In genomic region chr13:31036717-31037116, GRCh38 we compare ENCODE assay signal across 16 cellular contexts.
DNase-seq lines count a peak whose midpoint lies in the region; FAIRE-seq and TF ChIP-seq lines count a peak whose summit lies in the region.
"Had no signal": no experiment of that assay in that cellular context is flagged by ENCODE, and none has a peak within 500 bp of the region (broad histone marks: within the 10 kb centered on the region; RNA-seq: fewer than 3 reads in every experiment).

No MANE protein-coding gene starts in this region.

- H3K4me3 ChIP-seq in H1 (ENCODE audit: extremely low read depth in 1 of 4, insufficient read depth in 2 of 4, low read depth in 3 of 4, low read length in 4 of 4): no peak overlapping the region

- no peak for TF ChIP-seq EP300 in H1 (IDR thresholded peaks at IDR 0.05; ENCODE audit: borderline replicate concordance in 1 of 2, low read depth in 2 of 2, low read length in 2 of 2)

- H3K27me3 ChIP-seq in H1 (replicated peaks in 1 of 4; ENCODE audit: control insufficient read depth in 3 of 4, extremely low read depth in 1 of 4, insufficient read depth in 3 of 4, low read length in 3 of 4): no peaks in the 10 kb centered on the region

- no peak overlapping the region for H2BK15ac ChIP-seq in H1 (ENCODE audit: low read length)

- H3K27ac ChIP-seq in H1 (ENCODE audit: low read depth, low read length): no peak overlapping the region

- no peak overlapping the region for H2BK20ac ChIP-seq in H1 (ENCODE audit: low read length)

- no peaks in the 10 kb centered on the region for H3K23me2 ChIP-seq in H1 (ENCODE audit: low read depth, low read length)

- POLR2A ChIA-PET in H1 (lab: Charles Lee; ENCODE audit: partially characterized antibody): no interaction called here

- H3K36me3 Mint-ChIP-seq in T-helper 1 cell treated with Interleukin-12 subunit alpha and Interleukin-12 subunit beta and Interleukin-4 antibody, amounts not matched to agents 30 μg/mL and 1 μg/mL, for 36 hours (ENCODE audit: low read depth): peaks cover 4% of the 10 kb centered on the region
- H3K36me3 Mint-ChIP-seq in neural crest cell (ENCODE audit: low read depth): no peaks in the 10 kb centered on the region
- H3K36me3 Mint-ChIP-seq: CD4-positive, alpha-beta memory T cell had no signal

- H3K79me2 ChIP-seq in H1 (ENCODE audit: control insufficient read depth in 1 of 2, insufficient read depth in 2 of 2, low read length in 2 of 2): no peaks in the 10 kb centered on the region

- no peak for FAIRE-seq in H1 (lab: Jason Lieb, UNC)
- no peak for FAIRE-seq in HTR-8/SVneo (lab: Jason Lieb, UNC)
- FAIRE-seq: G401.6, GM12892 had no signal

- no peak overlapping the region for H3K56ac ChIP-seq in H1 (replicated peaks; ENCODE audit: insufficient read length, low read depth, low read length)

- no peak for DNase-seq in T-helper 1 cell
- DNase-seq in NCI-H69 (lab: John Stamatoyannopoulos, UW): peak; percentile 40
- DNase-seq in H1 (ENCODE audit: low read depth in 1 of 2, low spot score in 2 of 2): no peak
- DNase-seq in neural crest cell (ENCODE audit: low read depth, low spot score): no peak
- no peak for DNase-seq in HTR-8/SVneo (ENCODE audit: insufficient read length, low spot score)
- DNase-seq: C1 segment of cervical spinal cord; CD4-positive, alpha-beta memory T cell; COR-L47; DMS153; DND-41; GOT3; H7; HCEC 1CT had no signal

- peak overlapping the region; percentile 39 for H3K27ac Mint-ChIP-seq in T-helper 1 cell treated with Interleukin-12 subunit alpha and Interleukin-12 subunit beta and Interleukin-4 antibody, amounts not matched to agents 30 μg/mL and 1 μg/mL, for 36 hours
- peak overlapping the region; percentile 6 for H3K27ac Mint-ChIP-seq in neural crest cell (ENCODE audit: unreplicated experiment)

- peaks cover 61% of the 10 kb centered on the region for H3K27me3 Mint-ChIP-seq in T-helper 1 cell treated with Interleukin-12 subunit alpha and Interleukin-12 subunit beta and Interleukin-4 antibody, amounts not matched to agents 30 μg/mL and 1 μg/mL, for 36 hours (ENCODE audit: low read depth)
- H3K27me3 Mint-ChIP-seq in neural crest cell (ENCODE audit: low read depth): no peaks in the 10 kb centered on the region

- no peak overlapping the region for H2BK120ac ChIP-seq in H1 (replicated peaks; ENCODE audit: low read depth, low read length)

- no peak overlapping the region for H4K91ac ChIP-seq in H1 (replicated peaks; ENCODE audit: insufficient read length, low read length)

- no peak overlapping the region for H3K18ac ChIP-seq in H1 (ENCODE audit: extremely low read depth, low read length)

- no peak overlapping the region for H3K4me3 Mint-ChIP-seq in T-helper 1 cell treated with Interleukin-12 subunit alpha and Interleukin-12 subunit beta and Interleukin-4 antibody, amounts not matched to agents 30 μg/mL and 1 μg/mL, for 36 hours
- H3K4me3 Mint-ChIP-seq in neural crest cell: no peak overlapping the region
- H3K4me3 Mint-ChIP-seq: CD4-positive, alpha-beta memory T cell had no signal

- no peak overlapping the region for H4K8ac ChIP-seq in H1 (ENCODE audit: extremely low read depth, insufficient read depth, low read length)

- no peak overlapping the region for H2AFZ ChIP-seq in H1 (ENCODE audit: low read length)

- no peaks in the 10 kb centered on the region for H3K9me3 ChIP-seq in H1 (ENCODE audit: insufficient read depth in 2 of 2, low read depth in 1 of 2, low read length in 1 of 2)

- no peak overlapping the region for H3K4me2 ChIP-seq in H1 (ENCODE audit: insufficient read depth in 1 of 2, low read depth in 2 of 2, low read length in 2 of 2)

- TF ChIP-seq CTCF in H1 (IDR thresholded peaks at IDR 0.05; ENCODE audit: control extremely low read depth in 1 of 3, insufficient read depth in 1 of 3, low read depth in 1 of 3, low read length in 3 of 3) (no peak), neural crest cell (conservative IDR thresholded peaks at IDR 0.05) (no peak)

- no peaks in the 10 kb centered on the region for H3K79me1 ChIP-seq in H1 (ENCODE audit: low read depth, low read length)

- H3K4me1 ChIP-seq in H1 (replicated peaks in 1 of 4; ENCODE audit: control insufficient read depth in 3 of 4, insufficient read depth in 4 of 4, low read length in 3 of 4): no peaks in the 10 kb centered on the region; a peak in 1 of 7 replicates

- 0 out of 2 replicates have a peak overlapping the region, but pooled peaks have one; percentile 53 for H2AK5ac ChIP-seq in H1 (ENCODE audit: low read depth, low read length)

- H3K36me3 ChIP-seq in H1 (ENCODE audit: control insufficient read depth in 2 of 4, insufficient read depth in 4 of 4, low read length in 3 of 4): no peaks in the 10 kb centered on the region

- H2BK12ac ChIP-seq in H1 (ENCODE audit: low read depth, low read length): no peak overlapping the region

- H3K23ac ChIP-seq in H1 (ENCODE audit: insufficient read length): no peak overlapping the region

- no peak for TF ChIP-seq RAD21 in H1 (IDR thresholded peaks at IDR 0.05 in 1 of 2, conservative IDR thresholded peaks at IDR 0.05 in 1 of 2; ENCODE audit: low read depth in 2 of 2, low read length in 2 of 2)

- H3K9me3 Mint-ChIP-seq in T-helper 1 cell treated with Interleukin-12 subunit alpha and Interleukin-12 subunit beta and Interleukin-4 antibody, amounts not matched to agents 30 μg/mL and 1 μg/mL, for 36 hours: no peaks in the 10 kb centered on the region
- H3K9me3 Mint-ChIP-seq in neural crest cell: no peaks in the 10 kb centered on the region
- H3K9me3 Mint-ChIP-seq: CD4-positive, alpha-beta memory T cell had no signal

- H2BK5ac ChIP-seq in H1 (ENCODE audit: low read depth, low read length): no peak overlapping the region

- H3K9ac ChIP-seq in H1 (replicated peaks in 1 of 4; ENCODE audit: extremely low read depth in 1 of 4, low read depth in 3 of 4, low read length in 3 of 4): no peak overlapping the region

- WGBS in H1 (ENCODE audit: extremely low coverage in 1 of 2, insufficient coverage in 1 of 2, insufficient read length in 1 of 2, insufficient replicate concordance in 2 of 2, low coverage in 1 of 2, low lambda C conversion rate in 2 of 2, missing lambda C conversion rate in 1 of 2), 2 experiments: 92% methylated on average over 6 of the region's 6 CpGs; no CpG with 5 or more reads in 1 of the 2 experiments

- H4K20me1 ChIP-seq in H1 (replicated peaks in 1 of 2; ENCODE audit: control insufficient read depth in 1 of 2, insufficient read depth in 2 of 2, low read length in 2 of 2): no peaks in the 10 kb centered on the region

- CTCF ChIA-PET in H1 (lab: Charles Lee; ENCODE audit: partially characterized antibody): interaction anchor here (1.0 to 1.3 kb wide), 4 partner anchors 12 to 103 kb away, joined by 3 to 4 read pairs (median 3); no protein-coding TSS in a partner anchor

- H3K14ac ChIP-seq in H1 (ENCODE audit: insufficient read length): no peak overlapping the region

- no peak for TF ChIP-seq POLR2A in H1 (IDR thresholded peaks at IDR 0.05; ENCODE audit: control extremely low read depth in 1 of 2, low read depth in 2 of 2, low read length in 2 of 2)

- no peak overlapping the region for H4K5ac ChIP-seq in H1 (ENCODE audit: insufficient read length, low read depth, low read length)

- H3K4me1 Mint-ChIP-seq in T-helper 1 cell treated with Interleukin-12 subunit alpha and Interleukin-12 subunit beta and Interleukin-4 antibody, amounts not matched to agents 30 μg/mL and 1 μg/mL, for 36 hours (ENCODE audit: low read depth): peaks cover 22% of the 10 kb centered on the region
- H3K4me1 Mint-ChIP-seq in neural crest cell: no peaks in the 10 kb centered on the region

- H3K4ac ChIP-seq in H1 (replicated peaks; ENCODE audit: insufficient read length, low read depth, low read length): no peak overlapping the region

TF ChIP-seq in H1, 55 proteins besides CTCF, POLR2A, EP300 and RAD21:
- TF ChIP-seq BACH1 (IDR thresholded peaks at IDR 0.05; ENCODE audit: low read length): no peak
- TF ChIP-seq SRF (IDR thresholded peaks at IDR 0.05; ENCODE audit: low read depth, low read length): no peak
- TF ChIP-seq YY1 (IDR thresholded peaks at IDR 0.05; ENCODE audit: low read depth, low read length): no peak
- TF ChIP-seq RBBP5 (IDR thresholded peaks at IDR 0.05; ENCODE audit: borderline replicate concordance, low read depth, low read length): no peak
- no peak for TF ChIP-seq ATF2 (IDR thresholded peaks at IDR 0.05; ENCODE audit: low read length)
- TF ChIP-seq SIRT6 (IDR thresholded peaks at IDR 0.05; ENCODE audit: low read length): no peak
- no peak for TF ChIP-seq TBP (IDR thresholded peaks at IDR 0.05; ENCODE audit: low read depth, low read length)
- TF ChIP-seq CBX5 (IDR thresholded peaks at IDR 0.05; ENCODE audit: low read depth, low read length): no peak
- no peak for TF ChIP-seq FOSL1 (IDR thresholded peaks at IDR 0.05; ENCODE audit: insufficient read depth, low read depth, low read length)
- TF ChIP-seq EZH2 (IDR thresholded peaks at IDR 0.05; ENCODE audit: low read depth, low read length, severe bottlenecking): no peak
